In genomic region chr10:58424176-58424575, GRCh38 we compare ENCODE assay signal across 14 cellular contexts. TPM values are rescaled to one million over a fixed set of nuclear protein-coding genes. Genes with fewer than 3 reads are reported as not detected.
DNase-seq lines count a peak whose midpoint lies in the region; ATAC-seq and TF ChIP-seq lines count a peak whose summit lies in the region.
"Had no signal": no experiment of that assay in that cellular context is flagged by ENCODE, and none has a peak within 500 bp of the region (broad histone marks: within the 10 kb centered on the region; RNA-seq: fewer than 3 reads in every experiment).

No MANE protein-coding gene starts in this region.

- no peak overlapping the region for H2AFZ ChIP-seq in GM23248

- H3K4me3 Mint-ChIP-seq in osteocyte (ENCODE audit: unreplicated experiment), result no peak overlapping the region
- H3K4me3 Mint-ChIP-seq: H9 had no signal

- no peaks in the 10 kb centered on the region for H3K27me3 ChIP-seq in GM23248 (replicated peaks; ENCODE audit: insufficient read depth)

- H3F3A ChIP-seq in GM23248 (ENCODE audit: insufficient read depth), result no peaks in the 10 kb centered on the region

- H3K27me3 Mint-ChIP-seq in osteocyte (ENCODE audit: unreplicated experiment), result peaks cover 3% of the 10 kb centered on the region
- H3K27me3 Mint-ChIP-seq: IgD-negative memory B cell had no signal

- no peaks in the 10 kb centered on the region for H3K9me3 ChIP-seq in GM23248 (ENCODE audit: low read depth)

- H4K20me1 ChIP-seq in GM23248 (ENCODE audit: insufficient read depth), result no peaks in the 10 kb centered on the region

- H3K27ac ChIP-seq in GM23248, result no peak overlapping the region

- H3K27ac Mint-ChIP-seq in osteocyte (ENCODE audit: unreplicated experiment), result no peak overlapping the region
- H3K27ac Mint-ChIP-seq: H9 had no signal

- peaks cover 1% of the 10 kb centered on the region for H3K4me1 Mint-ChIP-seq in osteocyte (ENCODE audit: unreplicated experiment)
- H3K4me1 Mint-ChIP-seq: H9, IgD-negative memory B cell had no signal

- TF ChIP-seq CTCF in fibroblast of pulmonary artery (IDR thresholded peaks at IDR 0.05; ENCODE audit: low read length, missing control alignments), result no peak
- TF ChIP-seq CTCF in osteocyte (IDR thresholded peaks at IDR 0.05), result no peak

- 89 to 97% methylated on average over 1 of the region's 1 CpG for WGBS in GM23248 (ENCODE audit: low coverage in 1 of 2, low lambda C conversion rate in 2 of 2, missing lambda C conversion rate in 2 of 2), 2 experiments

- peaks cover 4% of the 10 kb centered on the region for H3K36me3 Mint-ChIP-seq in osteocyte (ENCODE audit: unreplicated experiment)
- H3K36me3 Mint-ChIP-seq: IgD-negative memory B cell had no signal

- DNase-seq in ACHN (peak; percentile 25), GM23248 (peak; percentile 11), RPMI7951 (ENCODE audit: low read depth) (peak; percentile 14), fibroblast of pulmonary artery (ENCODE audit: low read depth) (peak; percentile 50), osteocyte (ENCODE audit: extremely low spot score, unreplicated experiment) (no peak), SK-N-DZ (ENCODE audit: low spot score) (no peak)
- DNase-seq: Caco-2, H9, NCI-H1436 treated with DMSO at 0.1 percent for 48 hours, NCI-H2081, NCI-H82 had no signal

- in situ Hi-C loops in ACHN (cut with HindIII; ENCODE audit: low pct_ligation_motif_present, low pct_unique_long_range_greater_than_20kb, low sequenced_read_pairs) (no loop called here), GM23248 (cut with MboI) (loop anchor here (25.0 kb wide), 4 partner anchors 213 to 1188 kb away; no protein-coding TSS in a partner anchor)

- no peak overlapping the region for H3K4me3 ChIP-seq in GM23248
- no peak overlapping the region for H3K4me3 ChIP-seq in fibroblast of pulmonary artery (replicated peaks; ENCODE audit: low read depth, low read length)

- peaks cover 8% of the 10 kb centered on the region for H3K4me1 ChIP-seq in GM23248 (ENCODE audit: insufficient read depth)

- H3K9me2 ChIP-seq in GM23248 (ENCODE audit: insufficient read depth), result no peaks in the 10 kb centered on the region

- no peaks in the 10 kb centered on the region for H3K79me2 ChIP-seq in GM23248 (ENCODE audit: insufficient read depth)

- H3K9me3 Mint-ChIP-seq in osteocyte (ENCODE audit: unreplicated experiment), result peaks cover 22% of the 10 kb centered on the region

- H3K4me2 ChIP-seq in GM23248 (ENCODE audit: unreplicated experiment), result no peak overlapping the region

- no peak overlapping the region for H3K9ac ChIP-seq in GM23248

- H3K36me3 ChIP-seq in GM23248 (ENCODE audit: low read depth), result no peaks in the 10 kb centered on the region

- ATAC-seq in GM19395 (IDR thresholded peaks at IDR 0.05; ENCODE audit: unreplicated experiment) (no peak), HG03039 (IDR thresholded peaks at IDR 0.05; ENCODE audit: unreplicated experiment) (no peak)

RNA-seq across cellular contexts. Expression of gene TFAM, which starts 39.0 kb away (rescaled TPM):
- 12.5 and 20.0 TPM in 2 replicates for total RNA-seq in GM23248 (2014; rRNA removed; shearing (Covaris generic))
- polyA plus RNA-seq in GM23248 (2016; fragmentation: Nextera tagmentation; extraction: Ambion mirVana), result 17.8 and 20.6 TPM in 2 replicates
- total RNA-seq in RPMI7951 (2014; rRNA removed; shearing (Covaris generic)), result 28.8 and 33.4 TPM in 2 replicates
- 19.6 and 22.3 TPM in 2 replicates for total RNA-seq in osteocyte
- polyA plus RNA-seq in SK-N-DZ (2014; cell fraction: cytosol; rRNA removed), result 35.0 and 40.7 TPM in 2 replicates
- polyA plus RNA-seq in SK-N-DZ (2014; cell fraction: nucleus; rRNA removed), result 17.8 and 36.9 TPM in 2 replicates

Comparison
In these comparisons a context has a peak if more than half of its experiments do, and no peak if none do; other contexts are left out.
1. DNase-seq: peak in ACHN (single experiment), GM23248 (single experiment), RPMI7951 (single experiment) and fibroblast of pulmonary artery (single experiment); none in osteocyte (single experiment) and SK-N-DZ (single experiment).